Comparison of ENCODE assay signal across 24 cellular contexts in genomic region chr14:91793704-91794103, GRCh38.
A peak's percentile ranks its signal among the peaks of the same experiment; 100 is the strongest.
DNase-seq lines count a peak whose midpoint lies in the region; ATAC-seq and TF ChIP-seq lines count a peak whose summit lies in the region.
"Had no signal": no experiment of that assay in that cellular context is flagged by ENCODE, and none has a peak within 500 bp of the region (broad histone marks: within the 10 kb centered on the region; RNA-seq: fewer than 3 reads in every experiment).

No MANE protein-coding gene starts in this region.

- POLR2A ChIA-PET in activated CD4-positive, alpha-beta T cell treated with anti-CD3 and anti-CD28 coated beads, Interleukin-2, amount 10 ng/mL, durations not matched to agents 7 days and 5 days (lab: Charles Lee), result no interaction called here

- no peak for DNase-seq in activated CD4-positive, alpha-beta T cell treated with anti-CD3 and anti-CD28 coated beads, Interleukin-2, amount 10 ng/mL, durations not matched to agents 7 days and 5 days
- DNase-seq in activated CD4-positive, alpha-beta T cell treated with anti-CD3 and anti-CD28 coated beads, Interleukin-2, amount 50 U/mL, for 48 hours, result no peak
- no peak for DNase-seq in stimulated activated naive CD8-positive, alpha-beta T cell treated with anti-CD3 and anti-CD28 coated beads, Interleukin-15, Interleukin-2, amounts not matched to agents 100 U/mL and 50 U/mL, for 24 hours
- DNase-seq in activated naive CD8-positive, alpha-beta T cell treated with anti-CD3 and anti-CD28 coated beads, Interleukin-2, amount 50 U/mL, for 24 hours, result no peak
- no peak for DNase-seq in stimulated activated effector memory CD8-positive, alpha-beta T cell treated with anti-CD3 and anti-CD28 coated beads, Interleukin-12 subunit alpha, Interleukin-12 subunit beta, amount 100 ng/mL, for 72 hours (ENCODE audit: low spot score in 2 of 2)
- DNase-seq in HPDE6-E6E7 (ENCODE audit: extremely low spot score) (no peak), HFFc6 (no peak)
- DNase-seq: 8988T, Calu3, DMS53, EL, GM23248, Kasumi-1, MG63, NCI-H1092, NCI-H1436 treated with DMSO at 0.1 percent for 48 hours, NCI-H2029 treated with DMSO at 0.1 percent for 48 hours, NCI-H2171 treated with DMSO at 0.1 percent for 48 hours, NCI-H446 treated with DMSO at 0.1 percent for 48 hours, NCI-H69, Peyer's patch had no signal

- no peak overlapping the region for H3K4me3 Mint-ChIP-seq in activated CD4-positive, alpha-beta T cell treated with anti-CD3 and anti-CD28 coated beads, Interleukin-2, amount 10 ng/mL, durations not matched to agents 7 days and 5 days
- no peak overlapping the region for H3K4me3 Mint-ChIP-seq in stimulated activated naive CD8-positive, alpha-beta T cell treated with anti-CD3 and anti-CD28 coated beads, Interleukin-15, Interleukin-2, amounts not matched to agents 100 ng/mL and 50 ng/mL, for 24 hours
- H3K4me3 Mint-ChIP-seq in activated naive CD8-positive, alpha-beta T cell treated with anti-CD3 and anti-CD28 coated beads, Interleukin-2, amount 50 U/mL, for 24 hours, result no peak overlapping the region
- peak overlapping the region; percentile 60 for H3K4me3 Mint-ChIP-seq in stimulated activated effector memory CD8-positive, alpha-beta T cell treated with anti-CD3 and anti-CD28 coated beads, Interleukin-12 subunit alpha, Interleukin-12 subunit beta, amount 100 ng/mL, for 72 hours
- H3K4me3 Mint-ChIP-seq in HFFc6, result no peak overlapping the region
- H3K4me3 Mint-ChIP-seq: CD14-positive monocyte had no signal

- no peak for ATAC-seq in stimulated activated naive CD8-positive, alpha-beta T cell treated with anti-CD3 and anti-CD28 coated beads, Interleukin-15, Interleukin-2, amounts not matched to agents 100 U/mL and 50 U/mL, for 24 hours
- ATAC-seq in activated naive CD8-positive, alpha-beta T cell treated with anti-CD3 and anti-CD28 coated beads, Interleukin-2, amount 50 U/mL, for 24 hours, result no peak
- peak; percentile 79 for ATAC-seq in stimulated activated effector memory CD8-positive, alpha-beta T cell treated with anti-CD3 and anti-CD28 coated beads, Interleukin-12 subunit alpha, Interleukin-12 subunit beta, amount 100 ng/mL, for 72 hours
- ATAC-seq: GM12878 had no signal

- H3K4me1 Mint-ChIP-seq in activated CD4-positive, alpha-beta T cell treated with anti-CD3 and anti-CD28 coated beads, Interleukin-2, amount 10 ng/mL, durations not matched to agents 7 days and 5 days, result peaks cover 24% of the 10 kb centered on the region
- peaks cover 17% of the 10 kb centered on the region for H3K4me1 Mint-ChIP-seq in stimulated activated naive CD8-positive, alpha-beta T cell treated with anti-CD3 and anti-CD28 coated beads, Interleukin-15, Interleukin-2, amounts not matched to agents 100 ng/mL and 50 ng/mL, for 24 hours (ENCODE audit: low read depth)
- peaks cover 20% of the 10 kb centered on the region for H3K4me1 Mint-ChIP-seq in activated naive CD8-positive, alpha-beta T cell treated with anti-CD3 and anti-CD28 coated beads, Interleukin-2, amount 50 U/mL, for 24 hours
- peaks cover 28% of the 10 kb centered on the region for H3K4me1 Mint-ChIP-seq in stimulated activated effector memory CD8-positive, alpha-beta T cell treated with anti-CD3 and anti-CD28 coated beads, Interleukin-12 subunit alpha, Interleukin-12 subunit beta, amount 100 ng/mL, for 72 hours
- no peaks in the 10 kb centered on the region for H3K4me1 Mint-ChIP-seq in HFFc6 (ENCODE audit: low read depth)
- H3K4me1 Mint-ChIP-seq: CD14-positive monocyte had no signal

- H3K36me3 Mint-ChIP-seq in activated CD4-positive, alpha-beta T cell treated with anti-CD3 and anti-CD28 coated beads, Interleukin-2, amount 10 ng/mL, durations not matched to agents 7 days and 5 days (ENCODE audit: low read depth), result peaks cover 66% of the 10 kb centered on the region
- peaks cover 34% of the 10 kb centered on the region for H3K36me3 Mint-ChIP-seq in stimulated activated naive CD8-positive, alpha-beta T cell treated with anti-CD3 and anti-CD28 coated beads, Interleukin-15, Interleukin-2, amounts not matched to agents 100 ng/mL and 50 ng/mL, for 24 hours (ENCODE audit: low read depth)
- H3K36me3 Mint-ChIP-seq in activated naive CD8-positive, alpha-beta T cell treated with anti-CD3 and anti-CD28 coated beads, Interleukin-2, amount 50 U/mL, for 24 hours (ENCODE audit: low read depth), result peaks cover 11% of the 10 kb centered on the region
- peaks cover 77% of the 10 kb centered on the region for H3K36me3 Mint-ChIP-seq in stimulated activated effector memory CD8-positive, alpha-beta T cell treated with anti-CD3 and anti-CD28 coated beads, Interleukin-12 subunit alpha, Interleukin-12 subunit beta, amount 100 ng/mL, for 72 hours
- H3K36me3 Mint-ChIP-seq in HFFc6 (ENCODE audit: low read depth), result no peaks in the 10 kb centered on the region
- H3K36me3 Mint-ChIP-seq: CD14-positive monocyte had no signal

- CTCF ChIA-PET in activated CD4-positive, alpha-beta T cell treated with anti-CD3 and anti-CD28 coated beads, Interleukin-2, amount 10 ng/mL, durations not matched to agents 7 days and 5 days (lab: Charles Lee), result interaction anchor here (0.6 to 1.2 kb wide), 3 partner anchors 11 to 152 kb away, joined by 3 to 5 read pairs (median 4); no protein-coding TSS in a partner anchor

- no peaks in the 10 kb centered on the region for H3K9me3 Mint-ChIP-seq in activated CD4-positive, alpha-beta T cell treated with anti-CD3 and anti-CD28 coated beads, Interleukin-2, amount 10 ng/mL, durations not matched to agents 7 days and 5 days
- no peaks in the 10 kb centered on the region for H3K9me3 Mint-ChIP-seq in stimulated activated naive CD8-positive, alpha-beta T cell treated with anti-CD3 and anti-CD28 coated beads, Interleukin-15, Interleukin-2, amounts not matched to agents 100 ng/mL and 50 ng/mL, for 24 hours
- no peaks in the 10 kb centered on the region for H3K9me3 Mint-ChIP-seq in activated naive CD8-positive, alpha-beta T cell treated with anti-CD3 and anti-CD28 coated beads, Interleukin-2, amount 50 U/mL, for 24 hours
- H3K9me3 Mint-ChIP-seq in stimulated activated effector memory CD8-positive, alpha-beta T cell treated with anti-CD3 and anti-CD28 coated beads, Interleukin-12 subunit alpha, Interleukin-12 subunit beta, amount 100 ng/mL, for 72 hours, result no peaks in the 10 kb centered on the region
- no peaks in the 10 kb centered on the region for H3K9me3 Mint-ChIP-seq in HFFc6

- TF ChIP-seq CTCF in HFFc6 (IDR thresholded peaks at IDR 0.05), result no peak

- peak overlapping the region; percentile 47 for H3K27ac Mint-ChIP-seq in activated CD4-positive, alpha-beta T cell treated with anti-CD3 and anti-CD28 coated beads, Interleukin-2, amount 10 ng/mL, durations not matched to agents 7 days and 5 days
- H3K27ac Mint-ChIP-seq in stimulated activated naive CD8-positive, alpha-beta T cell treated with anti-CD3 and anti-CD28 coated beads, Interleukin-15, Interleukin-2, amounts not matched to agents 100 ng/mL and 50 ng/mL, for 24 hours, result peak overlapping the region; percentile 51
- peak overlapping the region; percentile 7 for H3K27ac Mint-ChIP-seq in activated naive CD8-positive, alpha-beta T cell treated with anti-CD3 and anti-CD28 coated beads, Interleukin-2, amount 50 U/mL, for 24 hours
- peak overlapping the region; percentile 93 for H3K27ac Mint-ChIP-seq in stimulated activated effector memory CD8-positive, alpha-beta T cell treated with anti-CD3 and anti-CD28 coated beads, Interleukin-12 subunit alpha, Interleukin-12 subunit beta, amount 100 ng/mL, for 72 hours
- H3K27ac Mint-ChIP-seq in HFFc6, result no peak overlapping the region
- H3K27ac Mint-ChIP-seq: CD14-positive monocyte had no signal

- H3K27me3 Mint-ChIP-seq in activated CD4-positive, alpha-beta T cell treated with anti-CD3 and anti-CD28 coated beads, Interleukin-2, amount 10 ng/mL, durations not matched to agents 7 days and 5 days, result no peaks in the 10 kb centered on the region
- H3K27me3 Mint-ChIP-seq in stimulated activated naive CD8-positive, alpha-beta T cell treated with anti-CD3 and anti-CD28 coated beads, Interleukin-15, Interleukin-2, amounts not matched to agents 100 ng/mL and 50 ng/mL, for 24 hours, result no peaks in the 10 kb centered on the region
- no peaks in the 10 kb centered on the region for H3K27me3 Mint-ChIP-seq in activated naive CD8-positive, alpha-beta T cell treated with anti-CD3 and anti-CD28 coated beads, Interleukin-2, amount 50 U/mL, for 24 hours
- H3K27me3 Mint-ChIP-seq in HFFc6 (ENCODE audit: insufficient read depth), result no peaks in the 10 kb centered on the region; the same call in 1 of the 2 replicates
